ENCODE assay signal across 24 cellular contexts in genomic region chr4:39563448-39563847, GRCh38.
"Had no signal": no experiment of that assay in that cellular context is flagged by ENCODE, and none has a peak within 500 bp of the region (broad histone marks: within the 10 kb centered on the region; RNA-seq: fewer than 3 reads in every experiment).

No MANE protein-coding gene starts in this region.

- H3K36me3 ChIP-seq: thoracic aorta had no signal

- ATAC-seq: activated naive CD8-positive, alpha-beta T cell treated with anti-CD3 and anti-CD28 coated beads, Interleukin-2, amount 50 U/mL, for 24 hours; body of pancreas; effector memory CD8-positive, alpha-beta T cell; heart left ventricle; left cardiac atrium; right lobe of liver had no signal

- H3K9me3 Mint-ChIP-seq: effector memory CD8-positive, alpha-beta T cell had no signal

- H3K27ac Mint-ChIP-seq: activated CD4-positive, alpha-beta memory T cell treated with anti-CD3 and anti-CD28 coated beads for 36 hours; activated naive CD8-positive, alpha-beta T cell treated with anti-CD3 and anti-CD28 coated beads, Interleukin-2, amount 50 U/mL, for 24 hours; activated T-cell treated with anti-CD3 and anti-CD28 coated beads, Interleukin-2, amount 50 U/mL, for 72 hours; effector memory CD8-positive, alpha-beta T cell had no signal

- H3K27me3 Mint-ChIP-seq: activated CD4-positive, alpha-beta memory T cell treated with anti-CD3 and anti-CD28 coated beads for 36 hours; activated naive CD8-positive, alpha-beta T cell treated with anti-CD3 and anti-CD28 coated beads, Interleukin-2, amount 50 U/mL, for 24 hours; effector memory CD8-positive, alpha-beta T cell had no signal

- H3K4me3 Mint-ChIP-seq: activated CD4-positive, alpha-beta memory T cell treated with anti-CD3 and anti-CD28 coated beads for 36 hours; activated naive CD8-positive, alpha-beta T cell treated with anti-CD3 and anti-CD28 coated beads, Interleukin-2, amount 50 U/mL, for 24 hours; activated T-cell treated with anti-CD3 and anti-CD28 coated beads, Interleukin-2, amount 50 U/mL, for 72 hours; effector memory CD8-positive, alpha-beta T cell; neural crest cell had no signal

- H3K27ac ChIP-seq: body of pancreas, dorsolateral prefrontal cortex, heart left ventricle, right lobe of liver, skin epidermis, thoracic aorta, upper lobe of left lung had no signal

- H3K9me3 ChIP-seq: body of pancreas, heart left ventricle, right lobe of liver, thoracic aorta, upper lobe of left lung had no signal

- DNase-seq: activated CD4-positive, alpha-beta memory T cell treated with anti-CD3 and anti-CD28 coated beads for 36 hours; activated CD4-positive, alpha-beta T cell treated with anti-CD3 and anti-CD28 coated beads for 4 hours; activated CD4-positive, CD25-positive, alpha-beta regulatory T cell; activated effector memory CD4-positive, alpha-beta T cell treated with anti-CD3 and anti-CD28 coated beads, Interleukin-2, amount 50 U/mL, for 16 hours; activated naive CD4-positive, alpha-beta T cell treated with anti-CD3 and anti-CD28 coated beads, Interleukin-2, amount 50 U/mL, for 16 hours; activated naive CD8-positive, alpha-beta T cell treated with anti-CD3 and anti-CD28 coated beads, Interleukin-2, amount 50 U/mL, for 24 hours; activated T-cell treated with anti-CD3 and anti-CD28 coated beads, Interleukin-2, amount 50 U/mL, for 72 hours; body of pancreas; caudate nucleus; dorsolateral prefrontal cortex; effector memory CD8-positive, alpha-beta T cell; heart left ventricle; islet precursor cell; left cardiac atrium; mesenchymal stem cell; occipital lobe; right lobe of liver; stimulated activated CD4-positive, alpha-beta T cell treated with anti-CD3 and anti-CD28 coated beads, Interleukin-2, amount 100 ng/mL, for 24 hours; stimulated activated naive CD4-positive, alpha-beta T cell; T-helper 9 cell; upper lobe of left lung had no signal

- H3K27me3 ChIP-seq: body of pancreas, dorsolateral prefrontal cortex, heart left ventricle, right lobe of liver, upper lobe of left lung had no signal

- H3K4me3 ChIP-seq: body of pancreas, dorsolateral prefrontal cortex, heart left ventricle, right lobe of liver, skin epidermis, thoracic aorta, upper lobe of left lung had no signal
